Comparison of ENCODE assay signal across 23 cellular contexts in the genomic region with DNA sequence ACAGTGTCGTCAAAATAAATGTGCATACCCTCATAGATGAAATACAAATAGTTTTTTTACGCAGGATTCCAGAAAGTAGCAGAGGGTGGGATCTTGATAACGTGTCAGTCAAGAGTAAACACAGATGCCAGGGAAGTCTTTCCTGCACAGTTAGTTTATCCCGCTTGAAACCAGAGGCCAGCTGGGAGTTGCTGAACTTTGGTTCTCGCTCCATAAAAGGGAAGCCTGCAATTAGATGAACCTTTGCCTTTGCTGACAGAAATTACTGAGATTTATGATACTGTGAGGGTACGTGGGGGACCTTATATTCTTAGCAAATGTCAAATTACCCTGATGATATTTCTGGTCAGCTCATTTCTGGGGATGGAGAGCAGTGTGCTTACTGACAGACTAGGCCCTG. TPM values are rescaled to one million over a fixed set of nuclear protein-coding genes. Genes with fewer than 3 reads are reported as not detected.
DNase-seq lines count a peak whose midpoint lies in the region; ATAC-seq, FAIRE-seq and TF ChIP-seq lines count a peak whose summit lies in the region.
"Had no signal": no experiment of that assay in that cellular context is flagged by ENCODE, and none has a peak within 500 bp of the region (broad histone marks: within the 10 kb centered on the region; RNA-seq: fewer than 3 reads in every experiment).

No MANE protein-coding gene starts in this region.

- no peak overlapping the region for H3K27ac Mint-ChIP-seq in endodermal cell

- no peaks in the 10 kb centered on the region for H3K9me2 ChIP-seq in PC-9 (ENCODE audit: insufficient read depth)

- H4K20me1 ChIP-seq in HepG2 (ENCODE audit: insufficient read depth, low read length) (no peaks in the 10 kb centered on the region), PC-9 (ENCODE audit: insufficient read depth) (no peaks in the 10 kb centered on the region)

- BruUV-seq in HepG2 (replicated peaks; lab: Mats Ljungman, UMichigan) (no TSS peak), PC-9 (replicated peaks; lab: Mats Ljungman, UMichigan) (no TSS peak)

- H3K4me1 ChIP-seq in HepG2 (ENCODE audit: insufficient read depth, low read length) (no peaks in the 10 kb centered on the region), right lobe of liver (no peaks in the 10 kb centered on the region), endodermal cell (ENCODE audit: control insufficient read depth, insufficient read depth, low read length) (no peaks in the 10 kb centered on the region), mucosa of descending colon (ENCODE audit: low read depth) (peaks cover 63% of the 10 kb centered on the region), transverse colon (peaks cover 27 to 79% (median 59%) of the 10 kb centered on the region in 4 donors), PC-9 (replicated peaks; ENCODE audit: insufficient read depth) (peaks cover 14% of the 10 kb centered on the region)

- H2AFZ ChIP-seq in HepG2 (ENCODE audit: low read length) (no peak overlapping the region), PC-9 (no peak overlapping the region)

- 4% methylated on average over 6 of the region's 6 CpGs for WGBS in HepG2 (ENCODE audit: low lambda C conversion rate)
- 37% methylated on average over 6 of the region's 6 CpGs for WGBS in right lobe of liver (ENCODE audit: insufficient coverage, low coverage, low lambda C conversion rate, missing lambda C conversion rate)
- 90 to 91% methylated on average over 5 to 6 of the region's 6 CpGs for WGBS in endodermal cell (ENCODE audit: insufficient coverage in 1 of 2, insufficient read length in 1 of 2), 2 experiments
- WGBS in transverse colon (ENCODE audit: low coverage in 1 of 2), 2 donors: 32 to 44% methylated on average over 6 of the region's 6 CpGs

- H3K27ac ChIP-seq in HepG2 (ENCODE audit: extremely low read length, insufficient read depth, low read length) (no peak overlapping the region), right lobe of liver (no peak overlapping the region), endodermal cell (ENCODE audit: low read depth, low read length) (no peak overlapping the region), transverse colon (peak overlapping the region; percentile 57 to 86 (median 85)), PC-9 (no peak overlapping the region)
- H3K27ac ChIP-seq: SJCRH30 had no signal

- no peaks in the 10 kb centered on the region for H3K27me3 ChIP-seq in HepG2 (ENCODE audit: control insufficient read depth in 1 of 2, insufficient read depth in 2 of 2, low read length in 2 of 2)
- H3K27me3 ChIP-seq in right lobe of liver: no peaks in the 10 kb centered on the region
- H3K27me3 ChIP-seq in endodermal cell (ENCODE audit: control insufficient read depth, insufficient read depth, low read length, poor library complexity, severe bottlenecking): no peaks in the 10 kb centered on the region
- no peaks in the 10 kb centered on the region for H3K27me3 ChIP-seq in transverse colon
- no peaks in the 10 kb centered on the region for H3K27me3 ChIP-seq in PC-9 (ENCODE audit: insufficient read depth, low read depth)
- H3K27me3 ChIP-seq: MG63, SJCRH30 had no signal

- TF ChIP-seq EP300 in HepG2 (IDR thresholded peaks at IDR 0.05; ENCODE audit: low read depth in 2 of 2, low read length in 2 of 2): no peak
- TF ChIP-seq EP300 in HepG2 (CRISPR knock-in tag; IDR thresholded peaks at IDR 0.05; ENCODE audit: borderline replicate concordance): no peak
- peak; percentile 24 for TF ChIP-seq EP300 in transverse colon (IDR thresholded peaks at IDR 0.05; ENCODE audit: low read depth)

- H3K4me2 ChIP-seq in HepG2 (ENCODE audit: low read depth, low read length) (no peak overlapping the region), PC-9 (no peak overlapping the region)

- intact Hi-C loops in HepG2 (cut with micrococcal nuclease; ENCODE audit: unreplicated experiment) (no loop called here), right lobe of liver (cut with DNase I) (no loop called here), mucosa of descending colon (cut with DNase I, micrococcal nuclease) (loop anchor here in 1 of 2 donors (2.0 kb wide), 1 partner anchor 41 kb away; no protein-coding TSS in a partner anchor), transverse colon (cut with DNase I; ENCODE audit: low total_unique reads) (no loop called here), PC-9 (cut with micrococcal nuclease; ENCODE audit: unreplicated experiment) (no loop called here)

- no peak for FAIRE-seq in HepG2 (lab: Jason Lieb, UNC)
- FAIRE-seq in urothelium cell line (lab: Jason Lieb, UNC): no peak
- FAIRE-seq: D721Med, GM18507 had no signal

- in situ Hi-C loops in HepG2 (cut with HindIII; ENCODE audit: extremely low pct_ligation_motif_present, low pct_unique_long_range_greater_than_20kb) (no loop called here), transverse colon (cut with MboI; ENCODE audit: low pct_ligation_motif_present in 1 of 4, low pct_unique_long_range_greater_than_20kb in 1 of 4, low sequenced_read_pairs in 3 of 4) (no loop called here)

- POLR2A ChIA-PET in HepG2 (lab: Yijun Ruan, JAX) (no interaction called here), PC-9 (lab: Charles Lee; ENCODE audit: unreplicated experiment) (no interaction called here)

- no peak overlapping the region for H3K4me3 ChIP-seq in HepG2 (replicated peaks in 1 of 3; ENCODE audit: insufficient read depth in 1 of 3, low read depth in 2 of 3, low read length in 3 of 3)
- H3K4me3 ChIP-seq in right lobe of liver: no peak overlapping the region
- H3K4me3 ChIP-seq in endodermal cell (ENCODE audit: low read length): peak overlapping the region; percentile 21
- no peak overlapping the region for H3K4me3 ChIP-seq in mucosa of descending colon
- no peak overlapping the region for H3K4me3 ChIP-seq in transverse colon
- H3K4me3 ChIP-seq in PC-9: no peak overlapping the region
- H3K4me3 ChIP-seq: MG63, SJCRH30 had no signal

- H3K9ac ChIP-seq in HepG2 (ENCODE audit: insufficient read depth, low read depth, low read length) (no peak overlapping the region), endodermal cell (ENCODE audit: extremely low read depth, low read length, poor library complexity, severe bottlenecking) (no peak overlapping the region)

- ATAC-seq in HepG2: peak; percentile 46; the same call in 2 of the 3 replicates
- ATAC-seq in right lobe of liver: no peak
- peak; percentile 84 for ATAC-seq in mucosa of descending colon
- ATAC-seq: HCT116, PC-3, Right ventricle myocardium inferior had no signal

- no peak for TF ChIP-seq RAD21 in HepG2 (CRISPR knock-in tag; IDR thresholded peaks at IDR 0.05)

- H3K36me3 ChIP-seq in HepG2 (replicated peaks in 1 of 2; ENCODE audit: control insufficient read depth in 1 of 2, insufficient read depth in 2 of 2, low read length in 2 of 2) (no peaks in the 10 kb centered on the region), right lobe of liver (no peaks in the 10 kb centered on the region), endodermal cell (ENCODE audit: control insufficient read depth, insufficient read depth, low read length) (peaks cover 8% of the 10 kb centered on the region), mucosa of descending colon (ENCODE audit: low read depth) (no peaks in the 10 kb centered on the region), transverse colon (no peaks in the 10 kb centered on the region), PC-9 (ENCODE audit: low read depth) (no peaks in the 10 kb centered on the region)
- H3K36me3 ChIP-seq: SJCRH30 had no signal

- peaks cover 3% of the 10 kb centered on the region for H3K27me3 Mint-ChIP-seq in endodermal cell (ENCODE audit: insufficient read depth)

- peaks cover 56% of the 10 kb centered on the region for H3K36me3 Mint-ChIP-seq in endodermal cell (ENCODE audit: low read depth)

- H3F3A ChIP-seq in PC-9 (ENCODE audit: insufficient read depth, low read depth): no peaks in the 10 kb centered on the region

- CTCF ChIA-PET in HepG2 (lab: Yijun Ruan, JAX; ENCODE audit: low intra/inter-chr PET ratio, low total read pairs): no interaction called here
- CTCF ChIA-PET in PC-9 (lab: Charles Lee): no interaction called here

- TF ChIP-seq POLR2A in HepG2 (IDR thresholded peaks at IDR 0.05; ENCODE audit: insufficient read depth in 1 of 2, low read depth in 2 of 2, low read length in 2 of 2): no peak
- no peak for TF ChIP-seq POLR2A in right lobe of liver (IDR thresholded peaks at IDR 0.05)
- TF ChIP-seq POLR2A in transverse colon (IDR thresholded peaks at IDR 0.05): no peak

- no peak overlapping the region for H3K4me3 Mint-ChIP-seq in endodermal cell

- peak; percentile 2 for DNase-seq in HepG2 (ENCODE audit: low spot score)
- DNase-seq in right lobe of liver: no peak
- DNase-seq in endodermal cell: no peak
- DNase-seq in mucosa of descending colon: peak in 1 of 3 donors; percentile 74
- DNase-seq in transverse colon: peak; percentile 62
- no peak for DNase-seq in PC-9
- DNase-seq in urothelium cell line (ENCODE audit: low spot score): no peak
- no peak for DNase-seq in stimulated activated CD4-positive, alpha-beta T cell treated with anti-CD3 and anti-CD28 coated beads, Interleukin-15, amount 100 ng/mL, for 24 hours
- DNase-seq: KBM-7; MG63; NCI-H1105 treated with DMSO at 0.1 percent for 48 hours; NCI-H146; NCI-H2081; NCI-H446; NCI-H524 treated with DMSO at 0.1 percent for 48 hours; NCI-H82; NK-92 treated with Interleukin-12 subunit alpha and Interleukin-12 subunit beta, amount 100 ng/mL, for 24 hours; PC-3; SJCRH30 had no signal

- H3K79me2 ChIP-seq in HepG2 (ENCODE audit: insufficient read depth, low read length): no peaks in the 10 kb centered on the region
- no peaks in the 10 kb centered on the region for H3K79me2 ChIP-seq in PC-9 (ENCODE audit: low read depth)

- peaks cover 41% of the 10 kb centered on the region for H3K4me1 Mint-ChIP-seq in endodermal cell

- no peaks in the 10 kb centered on the region for H3K9me3 ChIP-seq in HepG2 (ENCODE audit: low read length)
- H3K9me3 ChIP-seq in right lobe of liver: no peaks in the 10 kb centered on the region
- H3K9me3 ChIP-seq in endodermal cell (ENCODE audit: control insufficient read depth, low read length): peaks cover 50% of the 10 kb centered on the region
- H3K9me3 ChIP-seq in mucosa of descending colon: no peaks in the 10 kb centered on the region
- no peaks in the 10 kb centered on the region for H3K9me3 ChIP-seq in transverse colon
- H3K9me3 ChIP-seq in PC-9 (ENCODE audit: insufficient read depth, low read depth): no peaks in the 10 kb centered on the region
- H3K9me3 ChIP-seq: SJCRH30 had no signal

- H3K9me3 Mint-ChIP-seq in endodermal cell: peaks cover 53% of the 10 kb centered on the region

- TF ChIP-seq CTCF in HepG2 (CRISPR knock-in tag; IDR thresholded peaks at IDR 0.05): no peak
- TF ChIP-seq CTCF in right lobe of liver (IDR thresholded peaks at IDR 0.05): no peak
- no peak for TF ChIP-seq CTCF in endodermal cell (conservative IDR thresholded peaks at IDR 0.05)
- no peak for TF ChIP-seq CTCF in mucosa of descending colon (IDR thresholded peaks at IDR 0.05)
- TF ChIP-seq CTCF in transverse colon (IDR thresholded peaks at IDR 0.05): no peak
- no peak for TF ChIP-seq CTCF in PC-9 (conservative IDR thresholded peaks at IDR 0.05)

RNA-seq across cellular contexts. Expression of a gene that starts 18.9 kb away (rescaled TPM):
- total RNA-seq in HepG2 (2016; rRNA removed; fragmentation: Illumina TruSeq; extraction: Trizol): not detected in 2 replicates
- total RNA-seq in HepG2 (2016; cell fraction: cytosol; rRNA removed; fragmentation: Illumina TruSeq; extraction: Trizol; ENCODE audit: low read depth): not detected in 2 replicates
- not detected in 2 replicates for total RNA-seq in HepG2 (2016; cell fraction: insoluble cytoplasmic fraction; rRNA removed; fragmentation: Illumina TruSeq; extraction: Trizol)
- total RNA-seq in HepG2 (2016; cell fraction: membrane; rRNA removed; fragmentation: Illumina TruSeq; extraction: Trizol): not detected in 2 replicates
- not detected in 2 replicates for total RNA-seq in HepG2 (2016; cell fraction: nucleus; rRNA removed; fragmentation: Illumina TruSeq; extraction: Trizol)
- not detected in 2 replicates for polyA plus RNA-seq in HepG2 (2011; rRNA removed)
- not detected in 2 replicates for polyA plus RNA-seq in HepG2 (2011; cell fraction: cytosol; rRNA removed)
- not detected in 2 replicates for polyA plus RNA-seq in HepG2 (2011; cell fraction: nucleus; rRNA removed)
- polyA plus RNA-seq in HepG2 (2012): 0.09 and 0.46 TPM in 2 replicates
- polyA plus RNA-seq in HepG2 (2016; cell fraction: cytosol; fragmentation: Illumina TruSeq; extraction: Trizol; ENCODE audit: low read depth): not detected in 2 replicates
- not detected in 2 replicates for polyA plus RNA-seq in HepG2 (2016; cell fraction: insoluble cytoplasmic fraction; fragmentation: Illumina TruSeq; extraction: Trizol; ENCODE audit: low read depth)
- polyA plus RNA-seq in HepG2 (2016; cell fraction: membrane; fragmentation: Illumina TruSeq; extraction: Trizol; ENCODE audit: low read depth): not detected in 2 replicates
- polyA plus RNA-seq in HepG2 (2016; cell fraction: nucleus; fragmentation: Illumina TruSeq; extraction: Trizol; ENCODE audit: insufficient read depth, low read depth): not detected in 2 replicates
- not detected in 2 replicates for polyA minus RNA-seq in HepG2 (2011; rRNA and poly(A)+ RNA removed; ENCODE audit: low replicate concordance)
- polyA minus RNA-seq in HepG2 (2011; cell fraction: cytosol; rRNA and poly(A)+ RNA removed): not detected in 2 replicates
- polyA minus RNA-seq in HepG2 (2011; cell fraction: nucleus; rRNA and poly(A)+ RNA removed): 0.13 TPM in 1 of 2 replicates, not detected in the other
- 1 to 10 TPM in 5 of 6 experiments, under 1 TPM in 1; 0.87 to 3.4 (median 1.9) TPM for total RNA-seq in right lobe of liver
- total RNA-seq in endodermal cell: 10 to 100 TPM; 42.5 to 96.7 TPM
- polyA plus RNA-seq in endodermal cell (2013, experiment 1 of 2): 5.6 TPM
- polyA plus RNA-seq in endodermal cell (2013, experiment 2 of 2): 5.5 TPM
- total RNA-seq in mucosa of descending colon: 10 to 100 TPM; 39.7 to 93.0 (median 72.2) TPM
- 10 to 100 TPM; 57.6 to 72.7 (median 65.7) TPM for total RNA-seq in transverse colon
- 11.0 and 12.3 TPM in 2 replicates for total RNA-seq in PC-9 (2021)

Comparison
In these comparisons a context has a peak if more than half of its experiments do, and no peak if none do; other contexts are left out.
1. ATAC-seq: peak in HepG2 (single experiment) and mucosa of descending colon (single experiment); none in right lobe of liver (0 of 4).
2. DNase-seq: peak in HepG2 (single experiment) and transverse colon (single experiment); none in right lobe of liver (0 of 3), endodermal cell (single experiment), PC-9 (0 of 2), urothelium cell line (single experiment) and stimulated activated CD4-positive, alpha-beta T cell treated with anti-CD3 and anti-CD28 coated beads, Interleukin-15, amount 100 ng/mL, for 24 hours (single experiment).
3. H3K27ac ChIP-seq: peak in transverse colon (4 of 4); none in HepG2 (single experiment), right lobe of liver (0 of 3), endodermal cell (single experiment) and PC-9 (single experiment).